Comparison of ENCODE assay signal across 17 cellular contexts in the genomic region with DNA sequence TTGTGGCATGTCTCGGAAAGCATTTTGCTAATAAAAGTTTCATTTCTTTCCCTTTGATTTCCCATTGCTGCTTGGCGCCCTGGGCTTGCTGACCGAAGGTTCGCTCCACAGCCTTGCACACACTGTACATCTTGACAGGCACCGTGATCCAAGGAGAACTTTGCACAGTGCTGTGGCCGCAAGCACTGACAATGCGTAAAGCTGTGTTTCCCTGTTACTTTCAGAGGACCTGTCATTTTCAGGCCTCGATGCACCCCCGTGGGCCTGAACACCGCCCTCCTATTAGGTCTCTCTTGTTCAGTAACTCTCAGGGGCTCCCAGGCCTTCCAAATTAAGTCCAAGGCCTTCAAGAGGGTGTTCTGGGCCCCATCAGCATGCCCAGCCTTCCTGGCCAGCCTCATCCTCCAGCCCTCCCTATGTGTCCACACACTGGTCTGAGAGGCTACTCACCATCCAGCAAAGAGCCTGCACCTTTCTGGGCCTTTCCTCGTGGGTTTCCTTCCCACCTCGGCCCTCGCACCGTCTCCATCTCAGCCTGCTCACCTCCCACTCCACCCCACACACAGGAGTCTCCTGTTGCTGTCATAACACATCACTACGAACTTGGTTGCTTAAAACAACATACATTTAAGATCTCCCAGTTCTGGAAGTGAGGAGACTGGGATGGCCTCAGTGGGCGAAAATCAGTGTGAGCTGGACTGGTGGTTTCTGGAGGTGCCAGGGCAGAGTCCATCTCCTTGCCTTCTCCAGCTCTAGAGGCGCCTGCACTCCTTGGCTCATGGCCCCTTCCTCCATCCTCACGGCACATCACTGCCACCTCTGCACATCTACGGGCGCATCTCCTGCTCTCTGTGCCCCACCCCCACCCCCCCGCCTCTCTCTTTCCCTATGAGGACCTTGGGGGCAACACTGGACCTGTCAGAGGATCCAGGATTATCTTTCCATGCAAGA.
DNase-seq lines count a peak whose midpoint lies in the region; ATAC-seq, FAIRE-seq and TF ChIP-seq lines count a peak whose summit lies in the region.
"Had no signal": no experiment of that assay in that cellular context is flagged by ENCODE, and none has a peak within 500 bp of the region (broad histone marks: within the 10 kb centered on the region; RNA-seq: fewer than 3 reads in every experiment).

No MANE protein-coding gene starts in this region.

- peak overlapping the region; percentile 1 for H3K23ac ChIP-seq in neuronal stem cell (ENCODE audit: low read depth, low read length, poor library complexity)

- in situ Hi-C loops in HepG2 (cut with HindIII; ENCODE audit: extremely low pct_ligation_motif_present, low pct_unique_long_range_greater_than_20kb), result no loop called here

- H4K91ac ChIP-seq in neuronal stem cell (ENCODE audit: low read depth, low read length, poor library complexity), result no peak overlapping the region

- peaks cover 0 to 23% (median 7%) of the 10 kb centered on the region in 4 donors for H3K4me1 ChIP-seq in right lobe of liver
- H3K4me1 ChIP-seq in HepG2 (ENCODE audit: insufficient read depth, low read length), result peaks cover 20% of the 10 kb centered on the region
- H3K4me1 ChIP-seq in neuronal stem cell (ENCODE audit: control insufficient read depth in 2 of 2, insufficient read depth in 1 of 2, low read depth in 1 of 2, low read length in 2 of 2), result peaks cover 15 to 20% of the 10 kb centered on the region in 2 donors
- peaks cover 27% of the 10 kb centered on the region for H3K4me1 ChIP-seq in vagina

- FAIRE-seq in HepG2 (lab: Jason Lieb, UNC), result no peak
- FAIRE-seq in endometrium (lab: Jason Lieb, UNC), result peak; percentile 33

- H3K18ac ChIP-seq in neuronal stem cell (ENCODE audit: low read length), result peak overlapping the region; percentile 30

- CTCF ChIA-PET in HepG2 (lab: Yijun Ruan, JAX; ENCODE audit: low intra/inter-chr PET ratio, low total read pairs), result no interaction called here

- BruUV-seq in HepG2 (replicated peaks; lab: Mats Ljungman, UMichigan), result no TSS peak

- TF ChIP-seq EP300 in HepG2 (IDR thresholded peaks at IDR 0.05; ENCODE audit: low read depth in 2 of 2, low read length in 2 of 2), result no peak
- no peak for TF ChIP-seq EP300 in HepG2 (CRISPR knock-in tag; IDR thresholded peaks at IDR 0.05; ENCODE audit: borderline replicate concordance)

- peak; percentile 8 to 26 (median 20) for DNase-seq in right lobe of liver
- DNase-seq in HepG2 (ENCODE audit: low spot score), result no peak
- no peak for DNase-seq in neuronal stem cell (ENCODE audit: low spot score)
- no peak for DNase-seq in vagina (ENCODE audit: extremely low spot score in 2 of 2)
- no peak for DNase-seq in NCI-H2196 (lab: John Stamatoyannopoulos, UW; ENCODE audit: unreplicated experiment)
- no peak for DNase-seq in NCI-H510A treated with DMSO at 0.1 percent for 48 hours (lab: John Stamatoyannopoulos, UW)
- DNase-seq: activated CD4-positive, alpha-beta memory T cell treated with anti-CD3 and anti-CD28 coated beads, Interleukin-2, amount 10 ng/mL, durations not matched to agents 7 days and 5 days; DMS 273 treated with DMSO at 0.1 percent for 48 hours; effector memory CD8-positive, alpha-beta T cell; KBM-7; mesenchymal stem cell; naive thymus-derived CD4-positive, alpha-beta T cell; NCI-H146; NCI-H526; RPMI8226 had no signal

- H3K9ac ChIP-seq in HepG2 (ENCODE audit: insufficient read depth, low read depth, low read length), result no peak overlapping the region
- H3K9ac ChIP-seq in neuronal stem cell (ENCODE audit: low read depth, low read length, poor library complexity), result no peak overlapping the region

- H2BK5ac ChIP-seq in neuronal stem cell (ENCODE audit: low read length), result no peak overlapping the region

- H3K36me3 ChIP-seq in right lobe of liver (no peaks in the 10 kb centered on the region), HepG2 (replicated peaks in 1 of 2; ENCODE audit: control insufficient read depth in 1 of 2, insufficient read depth in 2 of 2, low read length in 2 of 2) (no peaks in the 10 kb centered on the region), neuronal stem cell (replicated peaks in 1 of 2; ENCODE audit: control insufficient read depth in 2 of 2, insufficient read depth in 2 of 2, low read length in 2 of 2) (no peaks in the 10 kb centered on the region), vagina (no peaks in the 10 kb centered on the region)

- H3K27me3 ChIP-seq in right lobe of liver (no peaks in the 10 kb centered on the region), HepG2 (ENCODE audit: control insufficient read depth in 1 of 2, insufficient read depth in 2 of 2, low read length in 2 of 2) (peaks cover 5 to 27% of the 10 kb centered on the region in 2 experiments; a peak in 3 of 5 replicates), neuronal stem cell (ENCODE audit: control insufficient read depth in 3 of 3, insufficient read depth in 3 of 3, low read depth in 1 of 3, low read length in 3 of 3) (peaks cover 0 to 35% (median 16%) of the 10 kb centered on the region in 3 experiments), vagina (no peaks in the 10 kb centered on the region)

- no peaks in the 10 kb centered on the region for H4K20me1 ChIP-seq in HepG2 (ENCODE audit: insufficient read depth, low read length)

- H2BK12ac ChIP-seq in neuronal stem cell (ENCODE audit: low read length), result no peak overlapping the region

- intact Hi-C loops in right lobe of liver (cut with DNase I), result no loop called here
- intact Hi-C loops in HepG2 (cut with micrococcal nuclease; ENCODE audit: unreplicated experiment), result no loop called here
- intact Hi-C loops in vagina (cut with DNase I), result no loop called here

- H4K8ac ChIP-seq in neuronal stem cell (ENCODE audit: low read depth, low read length), result no peak overlapping the region

- no peak overlapping the region for H2BK120ac ChIP-seq in neuronal stem cell (ENCODE audit: low read depth, low read length)

- H2AFZ ChIP-seq in HepG2 (ENCODE audit: low read length) (no peak overlapping the region), neuronal stem cell (ENCODE audit: low read length) (no peak overlapping the region)

- no peak overlapping the region for H3K14ac ChIP-seq in neuronal stem cell (ENCODE audit: low read length)

- H3K4me2 ChIP-seq in HepG2 (ENCODE audit: low read depth, low read length), result no peak overlapping the region
- H3K4me2 ChIP-seq in neuronal stem cell (ENCODE audit: insufficient read depth, low read length, poor library complexity, severe bottlenecking), result no peak overlapping the region

- no peaks in the 10 kb centered on the region for H3K79me1 ChIP-seq in neuronal stem cell (ENCODE audit: low read depth, low read length)

- H3K9me3 ChIP-seq in right lobe of liver (no peaks in the 10 kb centered on the region), HepG2 (ENCODE audit: low read length) (no peaks in the 10 kb centered on the region), neuronal stem cell (replicated peaks in 1 of 2; ENCODE audit: control insufficient read depth in 2 of 2, insufficient read depth in 1 of 2, low read depth in 1 of 2, low read length in 2 of 2) (peaks cover 0 to 10% of the 10 kb centered on the region in 2 donors), vagina (no peaks in the 10 kb centered on the region)

- H3K27ac ChIP-seq in right lobe of liver (no peak overlapping the region), HepG2 (ENCODE audit: extremely low read length, insufficient read depth, low read length) (no peak overlapping the region), neuronal stem cell (replicated peaks; ENCODE audit: low read length) (no peak overlapping the region), vagina (peak overlapping the region; percentile 65)

- H3K79me2 ChIP-seq in HepG2 (ENCODE audit: insufficient read depth, low read length), result no peaks in the 10 kb centered on the region

- 83% methylated on average over 16 of the region's 21 CpGs for WGBS in right lobe of liver (ENCODE audit: insufficient coverage, low coverage, low lambda C conversion rate, missing lambda C conversion rate)
- 36% methylated on average over 19 of the region's 21 CpGs for WGBS in HepG2 (ENCODE audit: low lambda C conversion rate)
- WGBS in neuronal stem cell (ENCODE audit: extremely low coverage in 2 of 2, insufficient read length in 2 of 2, insufficient replicate concordance in 1 of 2), 2 donors, result no CpG with 5 or more reads among the region's 21 CpGs

- no peak for TF ChIP-seq POLR2A in right lobe of liver (IDR thresholded peaks at IDR 0.05)
- no peak for TF ChIP-seq POLR2A in HepG2 (IDR thresholded peaks at IDR 0.05; ENCODE audit: insufficient read depth in 1 of 2, low read depth in 2 of 2, low read length in 2 of 2)
- no peak for TF ChIP-seq POLR2A in vagina (IDR thresholded peaks at IDR 0.05)

- ATAC-seq in right lobe of liver (no peak), HepG2 (no peak), GM19463 (IDR thresholded peaks at IDR 0.05; ENCODE audit: unreplicated experiment) (no peak)
- ATAC-seq: effector memory CD8-positive, alpha-beta T cell; naive thymus-derived CD4-positive, alpha-beta T cell had no signal

- no peak for TF ChIP-seq RAD21 in HepG2 (CRISPR knock-in tag; IDR thresholded peaks at IDR 0.05)

- no peak overlapping the region for H3K4ac ChIP-seq in neuronal stem cell (ENCODE audit: low read length)

- POLR2A ChIA-PET in HepG2 (lab: Yijun Ruan, JAX), result no interaction called here

- no peak overlapping the region for H3K4me3 ChIP-seq in right lobe of liver
- no peak overlapping the region for H3K4me3 ChIP-seq in HepG2 (replicated peaks in 1 of 3; ENCODE audit: insufficient read depth in 1 of 3, low read depth in 2 of 3, low read length in 3 of 3)
- H3K4me3 ChIP-seq in neuronal stem cell (ENCODE audit: low read length in 2 of 2), result no peak overlapping the region
- H3K4me3 ChIP-seq in vagina, result no peak overlapping the region

- H2AK5ac ChIP-seq in neuronal stem cell (ENCODE audit: low read depth, low read length), result peak overlapping the region; percentile 10

- no peak overlapping the region for H2BK15ac ChIP-seq in neuronal stem cell (ENCODE audit: low read length)

- TF ChIP-seq CTCF in right lobe of liver (IDR thresholded peaks at IDR 0.05) (no peak), HepG2 (CRISPR knock-in tag; IDR thresholded peaks at IDR 0.05) (no peak), vagina (IDR thresholded peaks at IDR 0.05) (no peak)

TF ChIP-seq in HepG2, 621 proteins besides CTCF, POLR2A, EP300 and RAD21 (continues in another document):
- TF ChIP-seq ZNF543 (CRISPR knock-in tag; IDR thresholded peaks at IDR 0.05), result no peak
- no peak for TF ChIP-seq ZNF850 (CRISPR knock-in tag; conservative IDR thresholded peaks at IDR 0.05)
- TF ChIP-seq FOXA1 (IDR thresholded peaks at IDR 0.05), result no peak
- no peak for TF ChIP-seq FOXA1 (CRISPR knock-in tag; IDR thresholded peaks at IDR 0.05)
- no peak for TF ChIP-seq SCMH1 (CRISPR knock-in tag; IDR thresholded peaks at IDR 0.05; ENCODE audit: borderline replicate concordance)
- TF ChIP-seq, protein P1, sequence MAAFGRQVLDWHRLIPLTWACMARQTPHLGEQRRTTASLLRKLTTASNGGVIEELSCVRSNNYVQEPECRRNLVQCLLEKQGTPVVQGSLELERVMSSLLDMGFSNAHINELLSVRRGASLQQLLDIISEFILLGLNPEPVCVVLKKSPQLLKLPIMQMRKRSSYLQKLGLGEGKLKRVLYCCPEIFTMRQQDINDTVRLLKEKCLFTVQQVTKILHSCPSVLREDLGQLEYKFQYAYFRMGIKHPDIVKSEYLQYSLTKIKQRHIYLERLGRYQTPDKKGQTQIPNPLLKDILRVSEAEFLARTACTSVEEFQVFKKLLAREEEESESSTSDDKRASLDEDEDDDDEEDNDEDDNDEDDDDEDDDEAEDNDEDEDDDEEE (CRISPR knock-in tag; IDR thresholded peaks at IDR 0.05), result no peak

Comparison
In these comparisons a context has a peak if more than half of its experiments do, and no peak if none do; other contexts are left out.
1. DNase-seq: peak in right lobe of liver (3 of 3); none in HepG2 (single experiment), neuronal stem cell (single experiment), vagina (0 of 2), NCI-H2196 (single experiment) and NCI-H510A treated with DMSO at 0.1 percent for 48 hours (single experiment).